Comparison of ENCODE assay signal across 18 cellular contexts in genomic region chr2:240140920-240141319, GRCh38. TPM values are rescaled to one million over a fixed set of nuclear protein-coding genes. Genes with fewer than 3 reads are reported as not detected.
"Had no signal": no experiment of that assay in that cellular context is flagged by ENCODE, and none has a peak within 500 bp of the region (broad histone marks: within the 10 kb centered on the region; RNA-seq: fewer than 3 reads in every experiment).

No MANE protein-coding gene starts in this region.

- H3K9me3 Mint-ChIP-seq: activated naive CD4-positive, alpha-beta T cell treated with anti-CD3 and anti-CD28 coated beads, Interleukin-2, amount 50 U/mL, for 72 hours; activated T-helper 17 cell treated with anti-CD3 and anti-CD28 coated beads, Interleukin-2, amount 50 U/mL, for 72 hours; stimulated activated naive CD8-positive, alpha-beta T cell treated with anti-CD3 and anti-CD28 coated beads, Interleukin-15, Interleukin-2, amounts not matched to agents 100 ng/mL and 50 ng/mL, for 24 hours had no signal

- H3K4me1 Mint-ChIP-seq: activated T-helper 17 cell treated with anti-CD3 and anti-CD28 coated beads, Interleukin-2, amount 50 U/mL, for 72 hours had no signal

- H3K36me3 ChIP-seq: neutrophil, prostate gland, upper lobe of right lung had no signal

- H3K27ac Mint-ChIP-seq: activated CD8-positive, alpha-beta memory T cell treated with anti-CD3 and anti-CD28 coated beads, Interleukin-2, amount 10 ng/mL, durations not matched to agents 7 days and 5 days; activated naive CD4-positive, alpha-beta T cell treated with anti-CD3 and anti-CD28 coated beads, Interleukin-2, amount 50 U/mL, for 72 hours; activated T-helper 17 cell treated with anti-CD3 and anti-CD28 coated beads, Interleukin-2, amount 50 U/mL, for 72 hours; stimulated activated naive CD8-positive, alpha-beta T cell treated with anti-CD3 and anti-CD28 coated beads, Interleukin-15, Interleukin-2, amounts not matched to agents 100 ng/mL and 50 ng/mL, for 24 hours had no signal

- H3K4me3 ChIP-seq: prostate gland, SJSA1, upper lobe of right lung had no signal

- H3K9me3 ChIP-seq: neutrophil, prostate gland, SJSA1, upper lobe of right lung had no signal

- H3K4me1 ChIP-seq: prostate gland, upper lobe of right lung had no signal

- DNase-seq: activated CD4-positive, alpha-beta T cell treated with anti-CD3 and anti-CD28 coated beads, Interleukin-2, amount 50 U/mL, for 48 hours; activated CD4-positive, CD25-positive, alpha-beta regulatory T cell treated with anti-CD3 and anti-CD28 coated beads, Interleukin-2, amount 50 U/mL, for 72 hours; activated CD8-positive, alpha-beta memory T cell treated with anti-CD3 and anti-CD28 coated beads, Interleukin-2, amount 10 ng/mL, durations not matched to agents 7 days and 5 days; foreskin melanocyte; stimulated activated CD4-positive, alpha-beta T cell treated with anti-CD3 and anti-CD28 coated beads, Interleukin-4, amount 100 ng/mL, for 1 hour; SW 1271 had no signal

- H3K27ac ChIP-seq: neutrophil, prostate gland, SJSA1, upper lobe of right lung had no signal

- H3K36me3 Mint-ChIP-seq: activated CD8-positive, alpha-beta memory T cell treated with anti-CD3 and anti-CD28 coated beads, Interleukin-2, amount 10 ng/mL, durations not matched to agents 7 days and 5 days had no signal

- ATAC-seq: activated CD8-positive, alpha-beta memory T cell treated with anti-CD3 and anti-CD28 coated beads, Interleukin-2, amount 10 ng/mL, durations not matched to agents 7 days and 5 days; activated naive CD4-positive, alpha-beta T cell treated with anti-CD3 and anti-CD28 coated beads, Interleukin-2, amount 50 U/mL, for 72 hours; activated T-helper 17 cell treated with anti-CD3 and anti-CD28 coated beads, Interleukin-2, amount 50 U/mL, for 72 hours; upper lobe of right lung had no signal

- H3K27me3 ChIP-seq: upper lobe of right lung had no signal

- H3K27me3 Mint-ChIP-seq: activated T-helper 17 cell treated with anti-CD3 and anti-CD28 coated beads, Interleukin-2, amount 50 U/mL, for 72 hours; stimulated activated naive CD8-positive, alpha-beta T cell treated with anti-CD3 and anti-CD28 coated beads, Interleukin-15, Interleukin-2, amounts not matched to agents 100 ng/mL and 50 ng/mL, for 24 hours had no signal

- H3K4me3 Mint-ChIP-seq: activated CD8-positive, alpha-beta memory T cell treated with anti-CD3 and anti-CD28 coated beads, Interleukin-2, amount 10 ng/mL, durations not matched to agents 7 days and 5 days; activated T-helper 17 cell treated with anti-CD3 and anti-CD28 coated beads, Interleukin-2, amount 50 U/mL, for 72 hours; stimulated activated naive CD8-positive, alpha-beta T cell treated with anti-CD3 and anti-CD28 coated beads, Interleukin-15, Interleukin-2, amounts not matched to agents 100 ng/mL and 50 ng/mL, for 24 hours had no signal

RNA-seq across cellular contexts. Expression of gene OTOS, which starts 0.5 kb away (rescaled TPM):
- total RNA-seq: activated CD8-positive, alpha-beta memory T cell treated with anti-CD3 and anti-CD28 coated beads, Interleukin-2, amount 10 ng/mL, durations not matched to agents 7 days and 5 days; activated naive CD4-positive, alpha-beta T cell treated with anti-CD3 and anti-CD28 coated beads, Interleukin-2, amount 50 U/mL, for 72 hours; activated T-helper 17 cell treated with anti-CD3 and anti-CD28 coated beads, Interleukin-2, amount 50 U/mL, for 72 hours; bronchial epithelial cell; endothelial cell of umbilical vein; liver; mesenteric fat pad; prostate gland; SJSA1; temporal lobe; upper lobe of right lung had no signal
- polyA plus RNA-seq: endothelial cell of umbilical vein, liver had no signal
